In the genomic region with DNA sequence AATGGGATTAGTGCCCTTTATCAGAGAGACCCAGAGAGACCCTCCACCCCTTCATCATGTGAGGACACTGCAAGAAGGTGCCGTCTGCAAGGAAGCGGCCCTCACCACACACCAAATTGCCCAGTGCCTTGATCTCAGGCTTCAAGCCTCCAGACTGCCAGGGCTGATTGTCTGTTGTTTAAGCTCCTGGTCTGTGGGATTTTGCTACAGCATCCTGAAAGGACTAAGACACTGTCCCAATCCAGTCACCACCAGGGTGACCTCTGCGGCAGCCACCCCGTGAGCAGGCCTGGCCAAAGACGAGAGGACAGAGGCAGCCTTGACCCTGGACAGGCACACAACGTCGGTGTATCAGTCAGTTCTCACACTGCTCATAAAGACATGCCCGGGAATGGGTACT, we compare ENCODE assay signal across 23 cellular contexts. TPM values are rescaled to one million over a fixed set of nuclear protein-coding genes. Genes with fewer than 3 reads are reported as not detected.
"Had no signal": no experiment of that assay in that cellular context is flagged by ENCODE, and none has a peak within 500 bp of the region (broad histone marks: within the 10 kb centered on the region; RNA-seq: fewer than 3 reads in every experiment).

No MANE protein-coding gene starts in this region.

- H3K4me3 ChIP-seq: dorsolateral prefrontal cortex, heart left ventricle, psoas muscle, suprapubic skin, thyroid gland, upper lobe of left lung, vagina had no signal

- ATAC-seq: esophagus mucosa; heart left ventricle; natural killer cell treated with Interleukin-12 subunit alpha and Interleukin-12 subunit beta and Interleukin-15 and Interleukin-18, amount 100 ng/mL, for 72 hours had no signal

- H3K36me3 ChIP-seq: heart left ventricle, neutrophil, suprapubic skin, thyroid gland, upper lobe of left lung, vagina had no signal

- H3K4me3 Mint-ChIP-seq: mesothelial cell of epicardium; natural killer cell treated with Interleukin-12 subunit alpha and Interleukin-12 subunit beta and Interleukin-15 and Interleukin-18, amount 100 ng/mL, for 72 hours had no signal

- H3K9me3 Mint-ChIP-seq: mesothelial cell of epicardium; natural killer cell treated with Interleukin-12 subunit alpha and Interleukin-12 subunit beta and Interleukin-15 and Interleukin-18, amount 100 ng/mL, for 72 hours had no signal

- H3K27me3 ChIP-seq: heart left ventricle, neutrophil, thyroid gland, upper lobe of left lung, vagina had no signal

- H3K27me3 Mint-ChIP-seq: natural killer cell treated with Interleukin-12 subunit alpha and Interleukin-12 subunit beta and Interleukin-15 and Interleukin-18, amount 100 ng/mL, for 72 hours had no signal

- H3K27ac Mint-ChIP-seq: mesothelial cell of epicardium; natural killer cell treated with Interleukin-12 subunit alpha and Interleukin-12 subunit beta and Interleukin-15 and Interleukin-18, amount 100 ng/mL, for 72 hours had no signal

- H3K27ac ChIP-seq: dorsolateral prefrontal cortex, heart left ventricle, neutrophil, psoas muscle, suprapubic skin, thyroid gland, upper lobe of left lung, vagina had no signal

- H3K9me3 ChIP-seq: heart left ventricle, neutrophil, psoas muscle, suprapubic skin, thyroid gland, vagina had no signal

- H3K36me3 Mint-ChIP-seq: mesothelial cell of epicardium; natural killer cell treated with Interleukin-12 subunit alpha and Interleukin-12 subunit beta and Interleukin-15 and Interleukin-18, amount 100 ng/mL, for 72 hours had no signal

- DNase-seq: cortex of kidney; dorsolateral prefrontal cortex; effector memory CD4-positive, alpha-beta T cell; hippocampal formation; kidney glomerular epithelial cell; retina; stimulated activated CD4-positive, alpha-beta T cell treated with anti-CD3 and anti-CD28 coated beads, Interleukin-2, amount 100 ng/mL, for 48 hours; stimulated activated naive CD4-positive, alpha-beta T cell treated with Interleukin-2 at 50 U/mL for 16 hours; thyroid gland had no signal

- H3K4me1 ChIP-seq: psoas muscle, suprapubic skin, thyroid gland, vagina had no signal

RNA-seq across cellular contexts. Expression of gene FRMD1, which starts 13.5 kb away (rescaled TPM):
- total RNA-seq: cerebellum; esophagus mucosa; fibroblast of lung; frontal cortex; glomerular endothelial cell; mesothelial cell of epicardium; mucosa of gallbladder; natural killer cell treated with Interleukin-12 subunit alpha and Interleukin-12 subunit beta and Interleukin-15 and Interleukin-18, amount 100 ng/mL, for 72 hours; upper lobe of left lung; vagina had no signal
